16 cellular contexts compared by ENCODE assay signal in the genomic region with DNA sequence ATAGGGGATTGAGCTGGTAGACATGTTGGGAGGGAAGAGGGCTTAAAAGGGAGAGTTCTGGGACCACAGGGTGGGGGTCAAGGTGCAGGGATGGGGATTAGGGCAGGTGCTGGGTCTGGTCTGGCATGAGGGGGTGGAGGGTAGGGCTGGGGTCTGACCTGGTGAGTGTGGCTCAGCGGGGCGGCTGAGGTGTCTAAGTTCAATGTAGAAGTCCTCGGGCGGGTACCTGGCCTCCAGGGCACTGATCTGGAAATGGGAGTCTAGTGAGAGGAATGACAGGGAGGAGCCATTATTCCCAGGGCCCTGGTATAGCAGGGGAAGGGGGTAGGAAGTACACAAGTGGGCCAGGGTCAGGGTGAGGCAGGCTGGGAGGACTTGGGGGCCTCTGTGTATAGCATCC. TPM values are rescaled to one million over a fixed set of nuclear protein-coding genes. Genes with fewer than 3 reads are reported as not detected.
DNase-seq lines count a peak whose midpoint lies in the region; ATAC-seq and TF ChIP-seq lines count a peak whose summit lies in the region.
"Had no signal": no experiment of that assay in that cellular context is flagged by ENCODE, and none has a peak within 500 bp of the region (broad histone marks: within the 10 kb centered on the region; RNA-seq: fewer than 3 reads in every experiment).

No MANE protein-coding gene starts in this region.

- peak; percentile 53 for DNase-seq in activated effector memory CD4-positive, alpha-beta T cell treated with anti-CD3 and anti-CD28 coated beads, Interleukin-2, amount 50 U/mL, for 16 hours
- no peak for DNase-seq in activated effector memory CD4-positive, alpha-beta T cell treated with Interleukin-2 at 50 U/mL for 16 hours
- DNase-seq in AG20443 (ENCODE audit: low spot score) (peak; percentile 1), nephron progenitor cell (no peak), NCI-H2107 treated with DMSO at 0.1 percent for 48 hours (lab: John Stamatoyannopoulos, UW; ENCODE audit: unreplicated experiment) (no peak)
- DNase-seq in activated naive CD4-positive, alpha-beta T cell treated with anti-CD3 and anti-CD28 coated beads, Interleukin-2, amount 10 ng/mL, durations not matched to agents 7 days and 5 days, result no peak
- DNase-seq: 8988T; C1 segment of cervical spinal cord; CD4-positive, alpha-beta T cell; DMS153; DMS79 treated with DMSO at 0.1 percent for 48 hours; EL had no signal

- no peaks in the 10 kb centered on the region for H3K4me1 Mint-ChIP-seq in activated T-helper 17 cell treated with anti-CD3 and anti-CD28 coated beads, Interleukin-2, amount 50 U/mL, for 72 hours
- H3K4me1 Mint-ChIP-seq in nephron progenitor cell, result peaks cover 5% of the 10 kb centered on the region
- H3K4me1 Mint-ChIP-seq in activated naive CD4-positive, alpha-beta T cell treated with anti-CD3 and anti-CD28 coated beads, Interleukin-2, amount 10 ng/mL, durations not matched to agents 7 days and 5 days, result no peaks in the 10 kb centered on the region

- H3K27me3 Mint-ChIP-seq in activated T-helper 17 cell treated with anti-CD3 and anti-CD28 coated beads, Interleukin-2, amount 50 U/mL, for 72 hours, result no peaks in the 10 kb centered on the region
- peaks cover 6% of the 10 kb centered on the region for H3K27me3 Mint-ChIP-seq in nephron progenitor cell (ENCODE audit: low read depth, poor library complexity)
- H3K27me3 Mint-ChIP-seq in activated naive CD4-positive, alpha-beta T cell treated with anti-CD3 and anti-CD28 coated beads, Interleukin-2, amount 10 ng/mL, durations not matched to agents 7 days and 5 days, result no peaks in the 10 kb centered on the region
- H3K27me3 Mint-ChIP-seq: B cell; CD4-positive, alpha-beta T cell had no signal

- CTCF ChIA-PET in activated naive CD4-positive, alpha-beta T cell treated with anti-CD3 and anti-CD28 coated beads, Interleukin-2, amount 10 ng/mL, durations not matched to agents 7 days and 5 days (lab: Charles Lee), result interaction anchor here (1.5 kb wide), 1 partner anchor 20 kb away, joined by 6 read pairs; no protein-coding TSS in a partner anchor

- no peaks in the 10 kb centered on the region for H3K9me3 Mint-ChIP-seq in activated T-helper 17 cell treated with anti-CD3 and anti-CD28 coated beads, Interleukin-2, amount 50 U/mL, for 72 hours
- no peaks in the 10 kb centered on the region for H3K9me3 Mint-ChIP-seq in nephron progenitor cell
- H3K9me3 Mint-ChIP-seq in activated naive CD4-positive, alpha-beta T cell treated with anti-CD3 and anti-CD28 coated beads, Interleukin-2, amount 10 ng/mL, durations not matched to agents 7 days and 5 days, result no peaks in the 10 kb centered on the region
- H3K9me3 Mint-ChIP-seq: CD4-positive, alpha-beta T cell; GM23338 had no signal

- no peak overlapping the region for H3K4me3 Mint-ChIP-seq in activated T-helper 17 cell treated with anti-CD3 and anti-CD28 coated beads, Interleukin-2, amount 50 U/mL, for 72 hours
- no peak overlapping the region for H3K4me3 Mint-ChIP-seq in nephron progenitor cell
- H3K4me3 Mint-ChIP-seq in activated naive CD4-positive, alpha-beta T cell treated with anti-CD3 and anti-CD28 coated beads, Interleukin-2, amount 10 ng/mL, durations not matched to agents 7 days and 5 days, result no peak overlapping the region
- H3K4me3 Mint-ChIP-seq: B cell; CD4-positive, alpha-beta T cell; GM23338 had no signal

- H3K36me3 Mint-ChIP-seq in activated T-helper 17 cell treated with anti-CD3 and anti-CD28 coated beads, Interleukin-2, amount 50 U/mL, for 72 hours (ENCODE audit: low read depth), result peaks cover 19% of the 10 kb centered on the region
- peaks cover 21% of the 10 kb centered on the region for H3K36me3 Mint-ChIP-seq in nephron progenitor cell (ENCODE audit: low read depth)
- H3K36me3 Mint-ChIP-seq in activated naive CD4-positive, alpha-beta T cell treated with anti-CD3 and anti-CD28 coated beads, Interleukin-2, amount 10 ng/mL, durations not matched to agents 7 days and 5 days, result peaks cover 6% of the 10 kb centered on the region

- no peak for ATAC-seq in activated T-helper 17 cell treated with anti-CD3 and anti-CD28 coated beads, Interleukin-2, amount 50 U/mL, for 72 hours (replicated peaks)
- no peak for ATAC-seq in HG03097 (IDR thresholded peaks at IDR 0.05; ENCODE audit: low FRiP score, unreplicated experiment)
- ATAC-seq: GM23338 had no signal

- H3K27ac Mint-ChIP-seq in activated T-helper 17 cell treated with anti-CD3 and anti-CD28 coated beads, Interleukin-2, amount 50 U/mL, for 72 hours, result peak overlapping the region; percentile 76
- H3K27ac Mint-ChIP-seq in nephron progenitor cell, result peak overlapping the region; percentile 19
- H3K27ac Mint-ChIP-seq in activated naive CD4-positive, alpha-beta T cell treated with anti-CD3 and anti-CD28 coated beads, Interleukin-2, amount 10 ng/mL, durations not matched to agents 7 days and 5 days, result no peak overlapping the region
- H3K27ac Mint-ChIP-seq: B cell; CD4-positive, alpha-beta T cell; GM23338 had no signal

- no peak for TF ChIP-seq CTCF in nephron progenitor cell (IDR thresholded peaks at IDR 0.05)

RNA-seq across cellular contexts. Expression of a gene that starts 39.6 kb away (rescaled TPM):
- 100 to 1,000 TPM; 108 to 143 TPM for total RNA-seq in activated T-helper 17 cell treated with anti-CD3 and anti-CD28 coated beads, Interleukin-2, amount 50 U/mL, for 72 hours

Comparison
In these comparisons a context has a peak if more than half of its experiments do, and no peak if none do; other contexts are left out.
1. DNase-seq: peak in activated effector memory CD4-positive, alpha-beta T cell treated with anti-CD3 and anti-CD28 coated beads, Interleukin-2, amount 50 U/mL, for 16 hours (single experiment) and AG20443 (single experiment); none in activated effector memory CD4-positive, alpha-beta T cell treated with Interleukin-2 at 50 U/mL for 16 hours (single experiment), nephron progenitor cell (single experiment), activated naive CD4-positive, alpha-beta T cell treated with anti-CD3 and anti-CD28 coated beads, Interleukin-2, amount 10 ng/mL, durations not matched to agents 7 days and 5 days (single experiment) and NCI-H2107 treated with DMSO at 0.1 percent for 48 hours (single experiment).